26 cellular contexts compared by ENCODE assay signal in the genomic region with DNA sequence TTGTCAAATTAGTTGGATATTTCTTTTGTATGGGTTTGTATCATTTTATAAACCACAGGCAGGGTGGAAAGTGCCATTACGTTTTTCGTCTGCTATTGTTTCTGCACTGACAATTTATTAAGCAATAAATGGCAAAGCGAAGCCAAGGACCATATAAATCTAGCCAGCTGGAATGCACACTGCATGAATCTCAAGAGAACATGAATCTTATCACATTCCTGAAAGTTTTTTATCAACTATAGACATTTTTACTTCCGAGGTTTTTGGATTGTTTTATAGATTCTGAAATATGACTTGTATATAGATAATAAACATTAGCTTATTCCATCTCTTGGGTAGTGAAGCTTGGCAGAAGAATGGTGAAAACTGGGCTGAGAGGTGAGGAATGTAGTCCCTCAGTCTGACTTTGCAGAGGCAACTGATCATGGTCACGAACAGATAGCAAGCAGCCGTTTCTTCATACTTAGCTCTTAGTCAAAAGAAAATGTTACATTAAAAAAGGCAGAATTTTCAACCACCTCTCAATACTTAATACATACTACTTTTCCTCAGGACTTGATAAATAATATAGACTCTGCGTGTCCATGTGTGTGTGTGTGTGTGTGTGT.
A peak's percentile ranks its signal among the peaks of the same experiment; 100 is the strongest.
DNase-seq lines count a peak whose midpoint lies in the region; ATAC-seq and TF ChIP-seq lines count a peak whose summit lies in the region.
"Had no signal": no experiment of that assay in that cellular context is flagged by ENCODE, and none has a peak within 500 bp of the region (broad histone marks: within the 10 kb centered on the region; RNA-seq: fewer than 3 reads in every experiment).

No MANE protein-coding gene starts in this region.

- H3K79me2 ChIP-seq in hepatocyte: peaks cover 36% of the 10 kb centered on the region

- DNase-seq in left ventricle myocardium superior: no peak
- DNase-seq in right atrium auricular region (ENCODE audit: low spot score): no peak
- DNase-seq in adrenal gland: peak in 6 of 7 donors; percentile 15 to 59 (median 42)
- DNase-seq in hepatocyte (ENCODE audit: low spot score): no peak
- no peak for DNase-seq in NAMALWA (ENCODE audit: low spot score)
- no peak for DNase-seq in GDM1 (lab: John Stamatoyannopoulos, UW)
- DNase-seq in stimulated activated CD4-positive, alpha-beta T cell treated with anti-CD3 and anti-CD28 coated beads, Interleukin-2, amount 100 ng/mL, for 48 hours: no peak
- DNase-seq in hippocampal formation (lab: John Stamatoyannopoulos, UW): no peak
- DNase-seq: activated CD8-positive, alpha-beta T cell treated with anti-CD3 and anti-CD28 coated beads, Interleukin-2, amount 10 ng/mL, durations not matched to agents 7 days and 5 days; activated naive CD4-positive, alpha-beta T cell; activated T-cell treated with anti-CD3 and anti-CD28 coated beads, Interleukin-2, amount 50 U/mL, for 1 hour; DMS 273 treated with DMSO at 0.1 percent for 48 hours; effector CD8-positive, alpha-beta T cell; GF-D8; head of caudate nucleus; immature natural killer cell; lower lobe of right lung; NCI-H2107; NCI-H510A; stimulated activated CD4-positive, alpha-beta T cell treated with anti-CD3 and anti-CD28 coated beads, Interleukin-12 subunit alpha, Interleukin-12 subunit beta, amount 100 ng/mL, for 4 hours; stimulated activated CD8-positive, alpha-beta memory T cell treated with anti-CD3 and anti-CD28 coated beads, Interleukin-4, amount 100 ng/mL, for 48 hours; substantia nigra had no signal

- H3K27me3 ChIP-seq in right atrium auricular region (no peaks in the 10 kb centered on the region), adrenal gland (no peaks in the 10 kb centered on the region), hepatocyte (no peaks in the 10 kb centered on the region)
- H3K27me3 ChIP-seq: neutrophil had no signal

- H3K27ac ChIP-seq in right atrium auricular region: no peak overlapping the region
- H3K27ac ChIP-seq in adrenal gland: peak overlapping the region in 2 of 5 donors; percentile 2 to 30
- H3K27ac ChIP-seq in hepatocyte: no peak overlapping the region
- H3K27ac ChIP-seq: C4-2B, lower lobe of right lung, neutrophil had no signal

- H3K4me1 ChIP-seq in right atrium auricular region: peaks cover 0 to 6% of the 10 kb centered on the region in 2 donors
- peaks cover 0 to 3% of the 10 kb centered on the region in 2 donors for H3K4me1 ChIP-seq in adrenal gland (replicated peaks in 1 of 2)
- H3K4me1 ChIP-seq in hepatocyte (ENCODE audit: insufficient read depth): no peaks in the 10 kb centered on the region
- H3K4me1 ChIP-seq: lower lobe of right lung had no signal

- peak overlapping the region; percentile 18 for H3K4me2 ChIP-seq in hepatocyte

- TF ChIP-seq CTCF in right atrium auricular region (IDR thresholded peaks at IDR 0.05): no peak
- TF ChIP-seq CTCF in adrenal gland (IDR thresholded peaks at IDR 0.05): no peak
- TF ChIP-seq CTCF in hepatocyte (IDR thresholded peaks at IDR 0.05; ENCODE audit: poor library complexity): no peak

- no peak overlapping the region for H2AFZ ChIP-seq in hepatocyte

- ATAC-seq in left ventricle myocardium superior: peak; percentile 53
- ATAC-seq: activated CD4-positive, CD25-positive, alpha-beta regulatory T cell treated with anti-CD3 and anti-CD28 coated beads, Interleukin-2, amount 50 U/mL, for 24 hours; activated CD8-positive, alpha-beta T cell treated with anti-CD3 and anti-CD28 coated beads, Interleukin-2, amount 10 ng/mL, durations not matched to agents 7 days and 5 days; esophagus mucosa; lower lobe of right lung had no signal

- intact Hi-C loops in left ventricle myocardium superior (cut with micrococcal nuclease) (no loop called here), adrenal gland (cut with DNase I) (no loop called here)

- no peaks in the 10 kb centered on the region for H3K9me2 ChIP-seq in hepatocyte (replicated peaks; ENCODE audit: insufficient read depth)

- H3K36me3 ChIP-seq in right atrium auricular region (no peaks in the 10 kb centered on the region), adrenal gland (replicated peaks in 1 of 2) (no peaks in the 10 kb centered on the region), hepatocyte (replicated peaks; ENCODE audit: insufficient read depth, low read depth) (no peaks in the 10 kb centered on the region)
- H3K36me3 ChIP-seq: lower lobe of right lung, neutrophil had no signal

- H3K4me3 ChIP-seq in right atrium auricular region: no peak overlapping the region
- H3K4me3 ChIP-seq in adrenal gland: no peak overlapping the region
- no peak overlapping the region for H3K4me3 ChIP-seq in hepatocyte
- H3K4me3 ChIP-seq: lower lobe of right lung had no signal

- H3K9me3 ChIP-seq in right atrium auricular region: no peaks in the 10 kb centered on the region
- H3K9me3 ChIP-seq in adrenal gland (replicated peaks in 1 of 3): no peaks in the 10 kb centered on the region
- H3K9me3 ChIP-seq in hepatocyte (ENCODE audit: low read depth): no peaks in the 10 kb centered on the region
- H3K9me3 ChIP-seq: lower lobe of right lung, neutrophil had no signal

- TF ChIP-seq POLR2A in adrenal gland (IDR thresholded peaks at IDR 0.05): no peak

- WGBS in adrenal gland, 4 donors: 37 to 70% (median 45%) methylated on average over 7 of the region's 7 CpGs
- 67% methylated on average over 7 of the region's 7 CpGs for WGBS in hepatocyte (ENCODE audit: low lambda C conversion rate, missing lambda C conversion rate)

- no peaks in the 10 kb centered on the region for H4K20me1 ChIP-seq in hepatocyte (ENCODE audit: insufficient read depth, poor library complexity, severe bottlenecking)

Comparison
In these comparisons a context has a peak if more than half of its experiments do, and no peak if none do; other contexts are left out.
1. DNase-seq: peak in adrenal gland (6 of 7); none in left ventricle myocardium superior (single experiment), right atrium auricular region (single experiment), hepatocyte (single experiment), NAMALWA (single experiment), GDM1 (single experiment), stimulated activated CD4-positive, alpha-beta T cell treated with anti-CD3 and anti-CD28 coated beads, Interleukin-2, amount 100 ng/mL, for 48 hours (0 of 2) and hippocampal formation (0 of 2).